In genomic region chr14:54105898-54106297, GRCh38 we compare ENCODE assay signal across 24 cellular contexts.
DNase-seq lines count a peak whose midpoint lies in the region; ATAC-seq, FAIRE-seq and TF ChIP-seq lines count a peak whose summit lies in the region.
"Had no signal": no experiment of that assay in that cellular context is flagged by ENCODE, and none has a peak within 500 bp of the region (broad histone marks: within the 10 kb centered on the region; RNA-seq: fewer than 3 reads in every experiment).

No MANE protein-coding gene starts in this region.

- FAIRE-seq in kidney (lab: Jason Lieb, UNC): no peak
- FAIRE-seq: endothelial cell of umbilical vein had no signal

- no peaks in the 10 kb centered on the region for H3K27me3 ChIP-seq in stomach
- no peaks in the 10 kb centered on the region for H3K27me3 ChIP-seq in vagina
- H3K27me3 ChIP-seq: neutrophil, tibial artery had no signal

- no peaks in the 10 kb centered on the region for H3K36me3 Mint-ChIP-seq in activated T-cell treated with anti-CD3 and anti-CD28 coated beads, Interleukin-2, amount 50 U/mL, for 24 hours (ENCODE audit: low read depth)
- H3K36me3 Mint-ChIP-seq: memory B cell had no signal

- 27 to 66% (median 32%) methylated on average over 2 of the region's 2 CpGs for WGBS in stomach, 5 donors

- TF ChIP-seq EP300 in stomach (IDR thresholded peaks at IDR 0.05): no peak

- H3K9me3 ChIP-seq in kidney (ENCODE audit: control insufficient read depth in 1 of 2, low read length in 2 of 2) (no peaks in the 10 kb centered on the region), stomach (no peaks in the 10 kb centered on the region), vagina (no peaks in the 10 kb centered on the region)
- H3K9me3 ChIP-seq: HAP-1, neutrophil, tibial artery had no signal

- no peak overlapping the region for H3K4me3 Mint-ChIP-seq in activated T-cell treated with anti-CD3 and anti-CD28 coated beads, Interleukin-2, amount 50 U/mL, for 24 hours
- H3K4me3 Mint-ChIP-seq: memory B cell; stimulated activated naive CD8-positive, alpha-beta T cell treated with anti-CD3 and anti-CD28 coated beads, Interleukin-15, Interleukin-2, amounts not matched to agents 100 ng/mL and 50 ng/mL, for 24 hours had no signal

- H3K27me3 Mint-ChIP-seq in activated T-cell treated with anti-CD3 and anti-CD28 coated beads, Interleukin-2, amount 50 U/mL, for 24 hours: peaks cover 3% of the 10 kb centered on the region
- H3K27me3 Mint-ChIP-seq: memory B cell; stimulated activated naive CD8-positive, alpha-beta T cell treated with anti-CD3 and anti-CD28 coated beads, Interleukin-15, Interleukin-2, amounts not matched to agents 100 ng/mL and 50 ng/mL, for 24 hours had no signal

- POLR2A ChIA-PET in RWPE1 (lab: Yijun Ruan, JAX; ENCODE audit: low non-redundant PET): no interaction called here

- no peak overlapping the region for H3K9ac ChIP-seq in kidney (ENCODE audit: low read length in 2 of 2)
- H3K9ac ChIP-seq: KMS-11 had no signal

- no peaks in the 10 kb centered on the region for H3K4me1 Mint-ChIP-seq in activated T-cell treated with anti-CD3 and anti-CD28 coated beads, Interleukin-2, amount 50 U/mL, for 24 hours (ENCODE audit: low read depth)
- H3K4me1 Mint-ChIP-seq: memory B cell had no signal

- H3K9me3 Mint-ChIP-seq in activated T-cell treated with anti-CD3 and anti-CD28 coated beads, Interleukin-2, amount 50 U/mL, for 24 hours: no peaks in the 10 kb centered on the region
- H3K9me3 Mint-ChIP-seq: memory B cell; stimulated activated naive CD8-positive, alpha-beta T cell treated with anti-CD3 and anti-CD28 coated beads, Interleukin-15, Interleukin-2, amounts not matched to agents 100 ng/mL and 50 ng/mL, for 24 hours had no signal

- DNase-seq in HT-29 (ENCODE audit: low spot score) (peak; percentile 87), RWPE1 (ENCODE audit: low spot score) (peak; percentile 88), kidney (peak; percentile 47), stomach (peak; percentile 58), vagina (ENCODE audit: extremely low spot score in 2 of 2) (no peak)
- no peak for DNase-seq in activated T-cell treated with anti-CD3 and anti-CD28 coated beads, Interleukin-2, amount 50 U/mL, for 24 hours
- DNase-seq: activated CD4-positive, alpha-beta T cell treated with anti-CD3 and anti-CD28 coated beads for 48 hours; activated naive CD4-positive, alpha-beta T cell treated with Interleukin-2 at 50 U/mL for 16 hours; activated T-cell treated with anti-CD3 and anti-CD28 coated beads, Interleukin-2, amount 50 U/mL, for 48 hours; GDM1; kidney glomerular epithelial cell; NCI-H1436; NCI-H2107; SIG-M5; T1000; tibial artery; WERI-Rb-1 had no signal

- intact Hi-C loops in kidney (cut with DNase I): no loop called here
- intact Hi-C loops in stomach (cut with DNase I; ENCODE audit: low total_unique reads): no loop called here
- intact Hi-C loops in vagina (cut with DNase I): no loop called here

- H3K36me3 ChIP-seq in kidney (ENCODE audit: control insufficient read depth in 1 of 2, insufficient read depth in 2 of 2, low read length in 2 of 2) (no peaks in the 10 kb centered on the region), stomach (no peaks in the 10 kb centered on the region), vagina (no peaks in the 10 kb centered on the region)
- H3K36me3 ChIP-seq: HAP-1, neutrophil, tibial artery, WERI-Rb-1 had no signal

- no peak for ATAC-seq in GM21360 (IDR thresholded peaks at IDR 0.05; ENCODE audit: unreplicated experiment)

- no peak overlapping the region for H3K4me3 ChIP-seq in kidney (ENCODE audit: low read length in 2 of 2)
- no peak overlapping the region for H3K4me3 ChIP-seq in stomach
- H3K4me3 ChIP-seq in vagina: no peak overlapping the region
- H3K4me3 ChIP-seq: HAP-1, tibial artery had no signal

- no peak overlapping the region for H3K27ac ChIP-seq in RWPE1
- no peak overlapping the region for H3K27ac ChIP-seq in kidney (ENCODE audit: low read depth in 2 of 2, low read length in 2 of 2)
- H3K27ac ChIP-seq in stomach: peak overlapping the region in 2 of 5 donors; percentile 17 to 35
- H3K27ac ChIP-seq in vagina: no peak overlapping the region
- H3K27ac ChIP-seq: KMS-11, neutrophil, WERI-Rb-1 had no signal

- CTCF ChIA-PET in RWPE1 (lab: Yijun Ruan, JAX): interaction anchor here (1.0 kb wide), 1 partner anchor 55 kb away, joined by 3 read pairs; no protein-coding TSS in a partner anchor

- TF ChIP-seq CTCF in RWPE1 (conservative IDR thresholded peaks at IDR 0.05; ENCODE audit: low read depth): no peak
- no peak for TF ChIP-seq CTCF in kidney (IDR thresholded peaks at IDR 0.05; ENCODE audit: borderline replicate concordance, extremely low read depth, insufficient read depth)
- no peak for TF ChIP-seq CTCF in stomach (IDR thresholded peaks at IDR 0.05)
- TF ChIP-seq CTCF in vagina (IDR thresholded peaks at IDR 0.05): no peak

- H3K27ac Mint-ChIP-seq in activated T-cell treated with anti-CD3 and anti-CD28 coated beads, Interleukin-2, amount 50 U/mL, for 24 hours: no peak overlapping the region
- H3K27ac Mint-ChIP-seq: memory B cell; stimulated activated naive CD8-positive, alpha-beta T cell treated with anti-CD3 and anti-CD28 coated beads, Interleukin-15, Interleukin-2, amounts not matched to agents 100 ng/mL and 50 ng/mL, for 24 hours had no signal

- TF ChIP-seq POLR2A in stomach (IDR thresholded peaks at IDR 0.05): no peak
- TF ChIP-seq POLR2A in vagina (IDR thresholded peaks at IDR 0.05): no peak

- H3K4me1 ChIP-seq in kidney (ENCODE audit: control insufficient read depth in 1 of 2, insufficient read depth in 1 of 2, low read depth in 1 of 2, low read length in 2 of 2): peaks cover 0 to 2% of the 10 kb centered on the region in 2 donors
- peaks cover 0 to 29% (median 5%) of the 10 kb centered on the region in 4 donors for H3K4me1 ChIP-seq in stomach
- no peaks in the 10 kb centered on the region for H3K4me1 ChIP-seq in vagina
- H3K4me1 ChIP-seq: HAP-1 had no signal

Comparison
In these comparisons a context has a peak if more than half of its experiments do, and no peak if none do; other contexts are left out.
1. DNase-seq: peak in HT-29 (single experiment), RWPE1 (single experiment), kidney (single experiment) and stomach (single experiment); none in vagina (0 of 2) and activated T-cell treated with anti-CD3 and anti-CD28 coated beads, Interleukin-2, amount 50 U/mL, for 24 hours (single experiment).